ENCODE assay signal across 35 cellular contexts in the genomic region with DNA sequence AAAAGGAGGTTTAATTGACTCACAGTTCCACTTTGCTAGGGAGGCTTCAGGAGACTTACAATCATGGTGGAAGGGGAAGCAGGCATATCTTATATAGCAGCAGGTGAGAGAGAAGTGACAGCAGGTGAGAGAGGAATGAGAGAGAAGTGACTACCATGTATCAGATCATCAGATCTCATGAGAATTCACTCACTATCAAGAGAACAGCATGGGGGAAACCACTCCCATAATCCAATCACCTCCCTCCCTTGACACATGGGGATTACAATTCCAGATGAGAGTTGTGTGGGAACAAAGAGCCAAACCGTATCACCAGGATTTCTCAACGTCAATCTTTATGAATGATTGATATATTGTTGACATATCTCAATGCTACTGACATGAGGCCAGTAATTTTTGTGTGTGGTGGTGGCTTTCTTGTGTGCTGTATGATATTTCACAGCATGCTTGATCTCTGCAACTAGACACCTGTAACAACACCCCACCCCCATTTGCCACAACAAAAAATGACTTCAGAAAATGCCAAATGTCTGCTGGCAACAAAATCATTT.
"Had no signal": no experiment of that assay in that cellular context is flagged by ENCODE, and none has a peak within 500 bp of the region (broad histone marks: within the 10 kb centered on the region; RNA-seq: fewer than 3 reads in every experiment).

No MANE protein-coding gene starts in this region.

- H3K36me3 ChIP-seq: ascending aorta, cardiac muscle cell had no signal

- H3K4me1 ChIP-seq: ascending aorta had no signal

- H3K4me3 Mint-ChIP-seq: activated B cell treated with CpG ODN at 0.5 μM for 24 hours; activated CD4-positive, alpha-beta memory T cell treated with anti-CD3 and anti-CD28 coated beads, Interleukin-2, amount 10 ng/mL, durations not matched to agents 7 days and 5 days; activated CD4-positive, alpha-beta T cell treated with anti-CD3 and anti-CD28 coated beads, Interleukin-2, amount 10 ng/mL, durations not matched to agents 7 days and 5 days; activated CD8-positive, alpha-beta memory T cell treated with anti-CD3 and anti-CD28 coated beads, Interleukin-2, amount 10 ng/mL, durations not matched to agents 7 days and 5 days; activated CD8-positive, alpha-beta T cell treated with anti-CD3 and anti-CD28 coated beads, Interleukin-2, amount 10 ng/mL, durations not matched to agents 7 days and 5 days; activated naive CD4-positive, alpha-beta T cell treated with anti-CD3 and anti-CD28 coated beads, Interleukin-2, amount 10 ng/mL, durations not matched to agents 7 days and 5 days; activated naive CD4-positive, alpha-beta T cell treated with anti-CD3 and anti-CD28 coated beads, Interleukin-2, amount 50 U/mL, for 24 hours; activated naive CD8-positive, alpha-beta T cell; activated naive CD8-positive, alpha-beta T cell treated with anti-CD3 and anti-CD28 coated beads, Interleukin-2, amount 10 ng/mL, durations not matched to agents 7 days and 5 days; activated naive CD8-positive, alpha-beta T cell treated with anti-CD3 and anti-CD28 coated beads, Interleukin-2, amount 50 U/mL, for 24 hours; activated T-cell treated with anti-CD3 and anti-CD28 coated beads, Interleukin-2, amount 50 U/mL, for 24 hours; brain; central memory CD8-positive, alpha-beta T cell; T-helper 1 cell treated with Interleukin-12 subunit alpha and Interleukin-12 subunit beta and Interleukin-4 antibody, amounts not matched to agents 30 μg/mL and 1 μg/mL, for 36 hours; T-helper 2 cell treated with Interferon-gamma antibody and Interleukin-4, amounts not matched to agents 5 μg/mL and 100 μg/mL, for 36 hours had no signal

- H3K4me1 Mint-ChIP-seq: activated B cell treated with CpG ODN at 0.5 μM for 24 hours; activated CD4-positive, alpha-beta memory T cell treated with anti-CD3 and anti-CD28 coated beads, Interleukin-2, amount 10 ng/mL, durations not matched to agents 7 days and 5 days; activated CD4-positive, alpha-beta T cell treated with anti-CD3 and anti-CD28 coated beads, Interleukin-2, amount 10 ng/mL, durations not matched to agents 7 days and 5 days; activated CD8-positive, alpha-beta memory T cell treated with anti-CD3 and anti-CD28 coated beads, Interleukin-2, amount 10 ng/mL, durations not matched to agents 7 days and 5 days; activated naive CD4-positive, alpha-beta T cell treated with anti-CD3 and anti-CD28 coated beads, Interleukin-2, amount 10 ng/mL, durations not matched to agents 7 days and 5 days; activated naive CD4-positive, alpha-beta T cell treated with anti-CD3 and anti-CD28 coated beads, Interleukin-2, amount 50 U/mL, for 24 hours; activated naive CD8-positive, alpha-beta T cell treated with anti-CD3 and anti-CD28 coated beads, Interleukin-2, amount 10 ng/mL, durations not matched to agents 7 days and 5 days; activated naive CD8-positive, alpha-beta T cell treated with anti-CD3 and anti-CD28 coated beads, Interleukin-2, amount 50 U/mL, for 24 hours; brain; central memory CD8-positive, alpha-beta T cell had no signal

- H3K27me3 ChIP-seq: ascending aorta, cardiac muscle cell had no signal

- H3K4me3 ChIP-seq: ascending aorta, cardiac muscle cell had no signal

- H3K27me3 Mint-ChIP-seq: activated B cell treated with CpG ODN at 0.5 μM for 24 hours; activated CD4-positive, alpha-beta memory T cell treated with anti-CD3 and anti-CD28 coated beads, Interleukin-2, amount 10 ng/mL, durations not matched to agents 7 days and 5 days; activated CD4-positive, alpha-beta T cell treated with anti-CD3 and anti-CD28 coated beads, Interleukin-2, amount 10 ng/mL, durations not matched to agents 7 days and 5 days; activated CD8-positive, alpha-beta memory T cell treated with anti-CD3 and anti-CD28 coated beads, Interleukin-2, amount 10 ng/mL, durations not matched to agents 7 days and 5 days; activated naive CD4-positive, alpha-beta T cell treated with anti-CD3 and anti-CD28 coated beads, Interleukin-2, amount 10 ng/mL, durations not matched to agents 7 days and 5 days; activated naive CD4-positive, alpha-beta T cell treated with anti-CD3 and anti-CD28 coated beads, Interleukin-2, amount 50 U/mL, for 24 hours; activated naive CD8-positive, alpha-beta T cell; activated naive CD8-positive, alpha-beta T cell treated with anti-CD3 and anti-CD28 coated beads, Interleukin-2, amount 10 ng/mL, durations not matched to agents 7 days and 5 days; activated naive CD8-positive, alpha-beta T cell treated with anti-CD3 and anti-CD28 coated beads, Interleukin-2, amount 50 U/mL, for 24 hours; activated T-cell treated with anti-CD3 and anti-CD28 coated beads, Interleukin-2, amount 50 U/mL, for 24 hours; central memory CD8-positive, alpha-beta T cell had no signal

- H3K9me3 ChIP-seq: ascending aorta had no signal

- H3K27ac ChIP-seq: ascending aorta, VCaP had no signal

- H3K36me3 Mint-ChIP-seq: activated CD8-positive, alpha-beta memory T cell treated with anti-CD3 and anti-CD28 coated beads, Interleukin-2, amount 10 ng/mL, durations not matched to agents 7 days and 5 days; activated naive CD4-positive, alpha-beta T cell treated with anti-CD3 and anti-CD28 coated beads, Interleukin-2, amount 10 ng/mL, durations not matched to agents 7 days and 5 days; activated naive CD4-positive, alpha-beta T cell treated with anti-CD3 and anti-CD28 coated beads, Interleukin-2, amount 50 U/mL, for 24 hours; activated naive CD8-positive, alpha-beta T cell; activated naive CD8-positive, alpha-beta T cell treated with anti-CD3 and anti-CD28 coated beads, Interleukin-2, amount 10 ng/mL, durations not matched to agents 7 days and 5 days had no signal

- DNase-seq: activated B cell treated with CpG ODN at 0.5 μM for 24 hours; activated CD4-positive, alpha-beta memory T cell treated with anti-CD3 and anti-CD28 coated beads, Interleukin-2, amount 10 ng/mL, durations not matched to agents 7 days and 5 days; activated CD4-positive, alpha-beta T cell treated with anti-CD3 and anti-CD28 coated beads for 48 hours; activated CD4-positive, alpha-beta T cell treated with anti-CD3 and anti-CD28 coated beads, Interleukin-2, amount 10 ng/mL, durations not matched to agents 7 days and 5 days; activated CD4-positive, alpha-beta T cell treated with anti-CD3 and anti-CD28 coated beads, Interleukin-2, amount 50 U/mL, for 48 hours; activated CD4-positive, CD25-positive, alpha-beta regulatory T cell treated with anti-CD3 and anti-CD28 coated beads, Interleukin-2, amount 50 U/mL, for 72 hours; activated CD8-positive, alpha-beta memory T cell treated with anti-CD3 and anti-CD28 coated beads for 24 hours; activated CD8-positive, alpha-beta memory T cell treated with anti-CD3 and anti-CD28 coated beads, Interleukin-2, amount 10 ng/mL, durations not matched to agents 7 days and 5 days; activated CD8-positive, alpha-beta memory T cell treated with anti-CD3 and anti-CD28 coated beads, Interleukin-2, amount 50 U/mL, for 48 hours; activated CD8-positive, alpha-beta T cell treated with anti-CD3 and anti-CD28 coated beads, Interleukin-2, amount 10 ng/mL, durations not matched to agents 7 days and 5 days; activated effector memory CD4-positive, alpha-beta T cell treated with Interleukin-2 at 50 U/mL for 16 hours; activated gamma-delta T cell; activated naive CD4-positive, alpha-beta T cell treated with anti-CD3 and anti-CD28 coated beads, Interleukin-2, amount 10 ng/mL, durations not matched to agents 7 days and 5 days; activated naive CD4-positive, alpha-beta T cell treated with Interleukin-2 at 50 U/mL for 16 hours; activated naive CD8-positive, alpha-beta T cell treated with anti-CD3 and anti-CD28 coated beads, Interleukin-2, amount 10 ng/mL, durations not matched to agents 7 days and 5 days; activated naive CD8-positive, alpha-beta T cell treated with anti-CD3 and anti-CD28 coated beads, Interleukin-2, amount 50 U/mL, for 24 hours; activated T-cell treated with anti-CD3 and anti-CD28 coated beads, Interleukin-2, amount 50 U/mL, for 24 hours; activated T-cell treated with anti-CD3 and anti-CD28 coated beads, Interleukin-2, amount 50 U/mL, for 48 hours; amygdala; anterior cingulate cortex; caudate nucleus; cerebellar nuclear complex; T-helper 1 cell; T-helper 2 cell; T-helper 9 cell had no signal

- H3K27ac Mint-ChIP-seq: activated B cell treated with CpG ODN at 0.5 μM for 24 hours; activated CD4-positive, alpha-beta memory T cell treated with anti-CD3 and anti-CD28 coated beads, Interleukin-2, amount 10 ng/mL, durations not matched to agents 7 days and 5 days; activated CD4-positive, alpha-beta T cell treated with anti-CD3 and anti-CD28 coated beads, Interleukin-2, amount 10 ng/mL, durations not matched to agents 7 days and 5 days; activated CD8-positive, alpha-beta memory T cell treated with anti-CD3 and anti-CD28 coated beads, Interleukin-2, amount 10 ng/mL, durations not matched to agents 7 days and 5 days; activated CD8-positive, alpha-beta T cell treated with anti-CD3 and anti-CD28 coated beads, Interleukin-2, amount 10 ng/mL, durations not matched to agents 7 days and 5 days; activated naive CD4-positive, alpha-beta T cell treated with anti-CD3 and anti-CD28 coated beads, Interleukin-2, amount 10 ng/mL, durations not matched to agents 7 days and 5 days; activated naive CD4-positive, alpha-beta T cell treated with anti-CD3 and anti-CD28 coated beads, Interleukin-2, amount 50 U/mL, for 24 hours; activated naive CD8-positive, alpha-beta T cell; activated naive CD8-positive, alpha-beta T cell treated with anti-CD3 and anti-CD28 coated beads, Interleukin-2, amount 10 ng/mL, durations not matched to agents 7 days and 5 days; activated naive CD8-positive, alpha-beta T cell treated with anti-CD3 and anti-CD28 coated beads, Interleukin-2, amount 50 U/mL, for 24 hours; activated T-cell treated with anti-CD3 and anti-CD28 coated beads, Interleukin-2, amount 50 U/mL, for 24 hours; activated T-helper 2 cell treated with anti-CD3 and anti-CD28 coated beads, Interferon-gamma antibody, Interleukin-2, Interleukin-4, amounts not matched to agents 10 μg/mL and 5 μg/mL and 100 μg/mL, durations not matched to agents 14 hours and 24 hours and 36 hours; brain; T-helper 1 cell treated with Interleukin-12 subunit alpha and Interleukin-12 subunit beta and Interleukin-4 antibody, amounts not matched to agents 30 μg/mL and 1 μg/mL, for 36 hours; T-helper 2 cell treated with Interferon-gamma antibody and Interleukin-4, amounts not matched to agents 5 μg/mL and 100 μg/mL, for 36 hours had no signal
